In the genomic region with DNA sequence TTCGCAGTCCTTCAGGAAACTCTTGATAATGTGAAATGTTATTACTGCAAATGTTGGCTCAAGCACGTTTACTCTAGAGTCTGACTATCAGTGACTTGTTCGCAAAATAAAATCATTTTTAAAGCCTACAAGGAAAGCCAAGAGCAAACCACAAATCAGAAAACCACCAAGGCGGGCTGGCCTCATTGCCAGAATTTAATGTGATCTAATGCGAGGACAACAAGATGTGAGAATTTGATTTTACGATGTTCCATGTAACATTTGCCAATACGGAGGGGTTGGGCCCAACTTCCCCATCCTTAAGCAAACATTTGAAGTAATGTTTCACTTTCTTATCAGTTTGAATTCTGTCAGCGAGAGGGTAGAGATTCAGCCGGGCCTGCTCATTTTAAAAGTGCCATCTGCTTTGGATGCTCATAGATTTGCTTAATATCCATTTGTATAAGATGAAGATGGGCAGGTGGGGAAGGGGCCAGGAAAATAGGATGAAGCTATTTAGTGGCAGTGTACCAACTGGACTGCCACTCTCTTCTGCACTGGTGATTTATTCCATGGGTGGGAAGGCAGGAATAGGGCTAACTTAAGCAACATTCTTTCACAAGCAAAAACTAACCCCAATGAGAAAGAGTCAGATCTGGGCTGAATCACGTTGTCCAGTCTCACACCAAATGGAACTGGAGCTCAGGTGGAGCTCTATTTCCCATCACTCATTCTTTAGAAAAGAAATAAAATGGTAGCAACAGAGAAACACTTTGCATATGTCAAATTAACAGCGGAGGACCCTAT, we compare ENCODE assay signal across 24 cellular contexts.
DNase-seq lines count a peak whose midpoint lies in the region; ATAC-seq and TF ChIP-seq lines count a peak whose summit lies in the region.
"Had no signal": no experiment of that assay in that cellular context is flagged by ENCODE, and none has a peak within 500 bp of the region (broad histone marks: within the 10 kb centered on the region; RNA-seq: fewer than 3 reads in every experiment).

No MANE protein-coding gene starts in this region.

- no peak overlapping the region for H3K4me3 ChIP-seq in fibroblast of the aortic adventitia (ENCODE audit: low read depth, low read length)
- H3K4me3 ChIP-seq: prostate gland, SJCRH30, upper lobe of right lung had no signal

- H3K36me3 Mint-ChIP-seq in nephron progenitor cell (ENCODE audit: low read depth): peaks cover under 1% of the 10 kb centered on the region
- no peaks in the 10 kb centered on the region for H3K36me3 Mint-ChIP-seq in glutamatergic neuron (ENCODE audit: unreplicated experiment)
- H3K36me3 Mint-ChIP-seq: activated naive CD4-positive, alpha-beta T cell treated with anti-CD3 and anti-CD28 coated beads, Interleukin-2, amount 50 U/mL, for 24 hours; stimulated activated effector memory CD8-positive, alpha-beta T cell treated with anti-CD3 and anti-CD28 coated beads, Interleukin-12 subunit alpha, Interleukin-12 subunit beta, amount 100 ng/mL, for 72 hours had no signal

- ATAC-seq in Right ventricle myocardium superior (ENCODE audit: poor library complexity): peak; percentile 39
- ATAC-seq in GM21825 (IDR thresholded peaks at IDR 0.05; ENCODE audit: unreplicated experiment): no peak
- ATAC-seq in GM21447 (IDR thresholded peaks at IDR 0.05; ENCODE audit: unreplicated experiment): no peak
- ATAC-seq: activated CD4-positive, alpha-beta T cell treated with anti-CD3 and anti-CD28 coated beads for 36 hours; activated CD8-positive, alpha-beta T cell treated with anti-CD3 and anti-CD28 coated beads, Interleukin-2, amount 10 ng/mL, durations not matched to agents 7 days and 5 days; activated T-helper 17 cell treated with anti-CD3 and anti-CD28 coated beads, Interleukin-2, amount 50 U/mL, for 72 hours; stimulated activated effector memory CD8-positive, alpha-beta T cell treated with anti-CD3 and anti-CD28 coated beads, Interleukin-12 subunit alpha, Interleukin-12 subunit beta, amount 100 ng/mL, for 72 hours; upper lobe of right lung had no signal

- H3K27ac Mint-ChIP-seq in nephron progenitor cell (peak overlapping the region; percentile 85), glutamatergic neuron (ENCODE audit: unreplicated experiment) (no peak overlapping the region)
- H3K27ac Mint-ChIP-seq: activated CD4-positive, alpha-beta T cell treated with anti-CD3 and anti-CD28 coated beads for 36 hours; activated CD8-positive, alpha-beta T cell treated with anti-CD3 and anti-CD28 coated beads, Interleukin-2, amount 10 ng/mL, durations not matched to agents 7 days and 5 days; activated naive CD4-positive, alpha-beta T cell treated with anti-CD3 and anti-CD28 coated beads, Interleukin-2, amount 50 U/mL, for 24 hours; activated T-helper 17 cell treated with anti-CD3 and anti-CD28 coated beads, Interleukin-2, amount 50 U/mL, for 72 hours; stimulated activated effector memory CD8-positive, alpha-beta T cell treated with anti-CD3 and anti-CD28 coated beads, Interleukin-12 subunit alpha, Interleukin-12 subunit beta, amount 100 ng/mL, for 72 hours had no signal

- H3K27me3 Mint-ChIP-seq in nephron progenitor cell (ENCODE audit: low read depth, poor library complexity) (peaks cover 4% of the 10 kb centered on the region), glutamatergic neuron (ENCODE audit: unreplicated experiment) (no peaks in the 10 kb centered on the region)
- H3K27me3 Mint-ChIP-seq: activated T-helper 17 cell treated with anti-CD3 and anti-CD28 coated beads, Interleukin-2, amount 50 U/mL, for 72 hours had no signal

- H3K4me1 Mint-ChIP-seq in nephron progenitor cell (peaks cover 5% of the 10 kb centered on the region), glutamatergic neuron (ENCODE audit: low read depth, unreplicated experiment) (no peaks in the 10 kb centered on the region)
- H3K4me1 Mint-ChIP-seq: activated CD4-positive, alpha-beta T cell treated with anti-CD3 and anti-CD28 coated beads for 36 hours; activated naive CD4-positive, alpha-beta T cell treated with anti-CD3 and anti-CD28 coated beads, Interleukin-2, amount 50 U/mL, for 24 hours; activated T-helper 17 cell treated with anti-CD3 and anti-CD28 coated beads, Interleukin-2, amount 50 U/mL, for 72 hours; stimulated activated effector memory CD8-positive, alpha-beta T cell treated with anti-CD3 and anti-CD28 coated beads, Interleukin-12 subunit alpha, Interleukin-12 subunit beta, amount 100 ng/mL, for 72 hours had no signal

- peaks cover 6% of the 10 kb centered on the region for H3K9me3 Mint-ChIP-seq in nephron progenitor cell
- H3K9me3 Mint-ChIP-seq in glutamatergic neuron (ENCODE audit: unreplicated experiment): peaks cover 1% of the 10 kb centered on the region
- H3K9me3 Mint-ChIP-seq: activated naive CD4-positive, alpha-beta T cell treated with anti-CD3 and anti-CD28 coated beads, Interleukin-2, amount 50 U/mL, for 24 hours had no signal

- intact Hi-C loops in Right ventricle myocardium superior (cut with DNase I) (no loop called here), cardiac septum (cut with DNase I) (no loop called here)

- H3K4me3 Mint-ChIP-seq in nephron progenitor cell (no peak overlapping the region), glutamatergic neuron (ENCODE audit: unreplicated experiment) (no peak overlapping the region)
- H3K4me3 Mint-ChIP-seq: activated CD4-positive, alpha-beta T cell treated with anti-CD3 and anti-CD28 coated beads for 36 hours; activated CD8-positive, alpha-beta T cell treated with anti-CD3 and anti-CD28 coated beads, Interleukin-2, amount 10 ng/mL, durations not matched to agents 7 days and 5 days; activated naive CD4-positive, alpha-beta T cell treated with anti-CD3 and anti-CD28 coated beads, Interleukin-2, amount 50 U/mL, for 24 hours; activated T-helper 17 cell treated with anti-CD3 and anti-CD28 coated beads, Interleukin-2, amount 50 U/mL, for 72 hours; stimulated activated effector memory CD8-positive, alpha-beta T cell treated with anti-CD3 and anti-CD28 coated beads, Interleukin-12 subunit alpha, Interleukin-12 subunit beta, amount 100 ng/mL, for 72 hours had no signal

- TF ChIP-seq CTCF in fibroblast of the aortic adventitia (IDR thresholded peaks at IDR 0.05; ENCODE audit: insufficient read depth, low read length): no peak
- no peak for TF ChIP-seq CTCF in nephron progenitor cell (IDR thresholded peaks at IDR 0.05)
- TF ChIP-seq CTCF in glutamatergic neuron (IDR thresholded peaks at IDR 0.05; ENCODE audit: partially characterized antibody, unreplicated experiment): no peak

- DNase-seq in Right ventricle myocardium superior (peak; percentile 42), cardiac septum (ENCODE audit: low spot score) (no peak), fibroblast of the aortic adventitia (ENCODE audit: low read depth) (peak; percentile 77), nephron progenitor cell (no peak), glutamatergic neuron (no peak)
- DNase-seq in NK-92 treated with Interleukin-12 subunit alpha and Interleukin-12 subunit beta, amount 100 ng/mL, for 24 hours (lab: John Stamatoyannopoulos, UW): no peak
- DNase-seq: activated CD4-positive, alpha-beta T cell treated with anti-CD3 and anti-CD28 coated beads for 36 hours; activated CD8-positive, alpha-beta T cell treated with anti-CD3 and anti-CD28 coated beads, Interleukin-2, amount 10 ng/mL, durations not matched to agents 7 days and 5 days; Calu3; central memory CD4-positive, alpha-beta T cell; dermis blood vessel endothelial cell; DMS79 treated with DMSO at 0.1 percent for 48 hours; GDM1; NCI-H446 treated with DMSO at 0.1 percent for 48 hours; NCI-H82; SJCRH30; T1000; upper lobe of right lung had no signal

Comparison
In these comparisons a context has a peak if more than half of its experiments do, and no peak if none do; other contexts are left out.
1. DNase-seq: peak in Right ventricle myocardium superior (single experiment) and fibroblast of the aortic adventitia (single experiment); none in cardiac septum (single experiment), nephron progenitor cell (single experiment), NK-92 treated with Interleukin-12 subunit alpha and Interleukin-12 subunit beta, amount 100 ng/mL, for 24 hours (single experiment) and glutamatergic neuron (single experiment).